In the genomic region with DNA sequence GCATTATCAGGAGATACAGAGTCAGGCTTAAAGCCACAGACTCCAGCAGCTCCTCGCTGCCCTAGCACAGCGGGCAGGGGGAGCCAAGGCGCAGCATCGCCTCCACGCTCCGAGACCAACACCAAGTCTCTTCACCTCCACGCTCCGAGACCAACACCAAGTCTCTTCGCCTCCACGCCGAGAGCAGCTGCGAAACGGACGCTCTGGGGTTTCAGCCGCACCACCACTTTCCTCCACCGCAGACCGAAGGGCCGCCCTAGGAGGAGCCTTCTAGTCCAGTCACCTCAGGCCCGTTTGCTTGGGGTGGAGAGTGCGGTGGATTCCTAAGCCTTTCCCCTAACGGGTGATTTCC, we compare ENCODE assay signal across 1 cellular context.
TF ChIP-seq lines count a peak whose summit lies in the region.

No MANE protein-coding gene starts in this region.

TF ChIP-seq in HepG2, 621 proteins besides CTCF, POLR2A, EP300 and RAD21 (continued from another document and continues in another):
- TF ChIP-seq, protein P1, sequence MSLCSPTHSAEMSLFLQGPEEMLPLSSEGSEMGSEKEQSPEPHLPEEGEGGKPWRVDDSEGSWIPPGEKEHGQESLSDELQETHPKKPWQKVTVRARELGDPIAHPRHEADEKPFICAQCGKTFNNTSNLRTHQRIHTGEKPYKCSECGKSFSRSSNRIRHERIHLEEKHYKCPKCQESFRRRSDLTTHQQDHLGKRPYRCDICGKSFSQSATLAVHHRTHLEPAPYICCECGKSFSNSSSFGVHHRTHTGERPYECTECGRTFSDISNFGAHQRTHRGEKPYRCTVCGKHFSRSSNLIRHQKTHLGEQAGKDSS (CRISPR knock-in tag; IDR thresholded peaks at IDR 0.05; ENCODE audit: borderline replicate concordance, low read depth): peak; percentile 19; the same call in 1 of the 2 replicates
- TF ChIP-seq ZKSCAN5 (CRISPR knock-in tag; IDR thresholded peaks at IDR 0.05) (peak; percentile 80), NFIC (IDR thresholded peaks at IDR 0.05; ENCODE audit: low read length) (no peak), MTA1 (CRISPR knock-in tag; IDR thresholded peaks at IDR 0.05; ENCODE audit: borderline replicate concordance) (0 out of 2 replicates have a peak, but pooled peaks have one; percentile 76), NR2C2 (CRISPR knock-in tag; IDR thresholded peaks at IDR 0.05; ENCODE audit: borderline replicate concordance) (0 out of 2 replicates have a peak, but pooled peaks have one; percentile 20), MAFK (conservative IDR thresholded peaks at IDR 0.05 in 1 of 2, IDR thresholded peaks at IDR 0.05 in 1 of 2; ENCODE audit: low read length in 2 of 2) (no peak), DNMT3B (CRISPR knock-in tag; conservative IDR thresholded peaks at IDR 0.05) (no peak), ZNF430 (CRISPR knock-in tag; IDR thresholded peaks at IDR 0.05) (no peak), ZNF552 (CRISPR knock-in tag; IDR thresholded peaks at IDR 0.05; ENCODE audit: borderline replicate concordance) (peak; percentile 16; the same call in 1 of the 2 replicates), ZNF350 (CRISPR knock-in tag; IDR thresholded peaks at IDR 0.05; ENCODE audit: borderline replicate concordance, low read depth) (0 out of 2 replicates have a peak, but pooled peaks have one; percentile 5), HMG20A (CRISPR knock-in tag; IDR thresholded peaks at IDR 0.05; ENCODE audit: borderline replicate concordance) (no peak), ZNF510 (CRISPR knock-in tag; IDR thresholded peaks at IDR 0.05; ENCODE audit: low read depth) (0 out of 2 replicates have a peak, but pooled peaks have one; percentile 27), PITX1 (CRISPR knock-in tag; IDR thresholded peaks at IDR 0.05) (no peak), ZNF34 (CRISPR knock-in tag; IDR thresholded peaks at IDR 0.05; ENCODE audit: borderline replicate concordance) (peak; percentile 90; the same call in 1 of the 2 replicates), ZNF383 (CRISPR knock-in tag; IDR thresholded peaks at IDR 0.05; ENCODE audit: borderline replicate concordance) (peak; percentile 66; the same call in 1 of the 2 replicates), ZNF747 (CRISPR knock-in tag; IDR thresholded peaks at IDR 0.05; ENCODE audit: borderline replicate concordance) (no peak), CEBPB (IDR thresholded peaks at IDR 0.05; ENCODE audit: borderline replicate concordance, low read depth, low read length) (no peak), SRF (IDR thresholded peaks at IDR 0.05; ENCODE audit: low read depth, low read length) (no peak), ZNF230 (CRISPR knock-in tag; IDR thresholded peaks at IDR 0.05) (peak; percentile 68; the same call in 1 of the 2 replicates), CCDC6 (CRISPR knock-in tag; IDR thresholded peaks at IDR 0.05) (0 out of 2 replicates have a peak, but pooled peaks have one; percentile 3), ZBTB1 (CRISPR knock-in tag; IDR thresholded peaks at IDR 0.05; ENCODE audit: borderline replicate concordance) (no peak), MEIS1 (CRISPR knock-in tag; IDR thresholded peaks at IDR 0.05; ENCODE audit: borderline replicate concordance) (0 out of 2 replicates have a peak, but pooled peaks have one; percentile 45), ZNF557 (CRISPR knock-in tag; IDR thresholded peaks at IDR 0.05) (no peak), ZNF678 (CRISPR knock-in tag; IDR thresholded peaks at IDR 0.05) (0 out of 2 replicates have a peak, but pooled peaks have one; percentile 60)
- TF ChIP-seq, protein P2, sequence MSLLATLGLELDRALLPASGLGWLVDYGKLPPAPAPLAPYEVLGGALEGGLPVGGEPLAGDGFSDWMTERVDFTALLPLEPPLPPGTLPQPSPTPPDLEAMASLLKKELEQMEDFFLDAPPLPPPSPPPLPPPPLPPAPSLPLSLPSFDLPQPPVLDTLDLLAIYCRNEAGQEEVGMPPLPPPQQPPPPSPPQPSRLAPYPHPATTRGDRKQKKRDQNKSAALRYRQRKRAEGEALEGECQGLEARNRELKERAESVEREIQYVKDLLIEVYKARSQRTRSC (CRISPR knock-in tag; IDR thresholded peaks at IDR 0.05; ENCODE audit: low read depth): 0 out of 2 replicates have a peak, but pooled peaks have one; percentile 52
- TF ChIP-seq, protein P3, sequence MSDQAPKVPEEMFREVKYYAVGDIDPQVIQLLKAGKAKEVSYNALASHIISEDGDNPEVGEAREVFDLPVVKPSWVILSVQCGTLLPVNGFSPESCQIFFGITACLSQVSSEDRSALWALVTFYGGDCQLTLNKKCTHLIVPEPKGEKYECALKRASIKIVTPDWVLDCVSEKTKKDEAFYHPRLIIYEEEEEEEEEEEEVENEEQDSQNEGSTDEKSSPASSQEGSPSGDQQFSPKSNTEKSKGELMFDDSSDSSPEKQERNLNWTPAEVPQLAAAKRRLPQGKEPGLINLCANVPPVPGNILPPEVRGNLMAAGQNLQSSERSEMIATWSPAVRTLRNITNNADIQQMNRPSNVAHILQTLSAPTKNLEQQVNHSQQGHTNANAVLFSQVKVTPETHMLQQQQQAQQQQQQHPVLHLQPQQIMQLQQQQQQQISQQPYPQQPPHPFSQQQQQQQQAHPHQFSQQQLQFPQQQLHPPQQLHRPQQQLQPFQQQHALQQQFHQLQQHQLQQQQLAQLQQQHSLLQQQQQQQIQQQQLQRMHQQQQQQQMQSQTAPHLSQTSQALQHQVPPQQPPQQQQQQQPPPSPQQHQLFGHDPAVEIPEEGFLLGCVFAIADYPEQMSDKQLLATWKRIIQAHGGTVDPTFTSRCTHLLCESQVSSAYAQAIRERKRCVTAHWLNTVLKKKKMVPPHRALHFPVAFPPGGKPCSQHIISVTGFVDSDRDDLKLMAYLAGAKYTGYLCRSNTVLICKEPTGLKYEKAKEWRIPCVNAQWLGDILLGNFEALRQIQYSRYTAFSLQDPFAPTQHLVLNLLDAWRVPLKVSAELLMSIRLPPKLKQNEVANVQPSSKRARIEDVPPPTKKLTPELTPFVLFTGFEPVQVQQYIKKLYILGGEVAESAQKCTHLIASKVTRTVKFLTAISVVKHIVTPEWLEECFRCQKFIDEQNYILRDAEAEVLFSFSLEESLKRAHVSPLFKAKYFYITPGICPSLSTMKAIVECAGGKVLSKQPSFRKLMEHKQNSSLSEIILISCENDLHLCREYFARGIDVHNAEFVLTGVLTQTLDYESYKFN (CRISPR knock-in tag; conservative IDR thresholded peaks at IDR 0.05): peak; percentile 30; the same call in 1 of the 2 replicates
- TF ChIP-seq, protein P4, sequence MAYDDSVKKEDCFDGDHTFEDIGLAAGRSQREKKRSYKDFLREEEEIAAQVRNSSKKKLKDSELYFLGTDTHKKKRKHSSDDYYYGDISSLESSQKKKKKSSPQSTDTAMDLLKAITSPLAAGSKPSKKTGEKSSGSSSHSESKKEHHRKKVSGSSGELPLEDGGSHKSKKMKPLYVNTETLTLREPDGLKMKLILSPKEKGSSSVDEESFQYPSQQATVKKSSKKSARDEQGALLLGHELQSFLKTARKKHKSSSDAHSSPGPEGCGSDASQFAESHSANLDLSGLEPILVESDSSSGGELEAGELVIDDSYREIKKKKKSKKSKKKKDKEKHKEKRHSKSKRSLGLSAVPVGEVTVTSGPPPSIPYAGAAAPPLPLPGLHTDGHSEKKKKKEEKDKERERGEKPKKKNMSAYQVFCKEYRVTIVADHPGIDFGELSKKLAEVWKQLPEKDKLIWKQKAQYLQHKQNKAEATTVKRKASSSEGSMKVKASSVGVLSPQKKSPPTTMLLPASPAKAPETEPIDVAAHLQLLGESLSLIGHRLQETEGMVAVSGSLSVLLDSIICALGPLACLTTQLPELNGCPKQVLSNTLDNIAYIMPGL (CRISPR knock-in tag; IDR thresholded peaks at IDR 0.05; ENCODE audit: borderline replicate concordance in 1 of 2, low read depth in 1 of 2): peak; percentile 15 to 67; a peak in 1 of 4 replicates
- TF ChIP-seq, protein P5, sequence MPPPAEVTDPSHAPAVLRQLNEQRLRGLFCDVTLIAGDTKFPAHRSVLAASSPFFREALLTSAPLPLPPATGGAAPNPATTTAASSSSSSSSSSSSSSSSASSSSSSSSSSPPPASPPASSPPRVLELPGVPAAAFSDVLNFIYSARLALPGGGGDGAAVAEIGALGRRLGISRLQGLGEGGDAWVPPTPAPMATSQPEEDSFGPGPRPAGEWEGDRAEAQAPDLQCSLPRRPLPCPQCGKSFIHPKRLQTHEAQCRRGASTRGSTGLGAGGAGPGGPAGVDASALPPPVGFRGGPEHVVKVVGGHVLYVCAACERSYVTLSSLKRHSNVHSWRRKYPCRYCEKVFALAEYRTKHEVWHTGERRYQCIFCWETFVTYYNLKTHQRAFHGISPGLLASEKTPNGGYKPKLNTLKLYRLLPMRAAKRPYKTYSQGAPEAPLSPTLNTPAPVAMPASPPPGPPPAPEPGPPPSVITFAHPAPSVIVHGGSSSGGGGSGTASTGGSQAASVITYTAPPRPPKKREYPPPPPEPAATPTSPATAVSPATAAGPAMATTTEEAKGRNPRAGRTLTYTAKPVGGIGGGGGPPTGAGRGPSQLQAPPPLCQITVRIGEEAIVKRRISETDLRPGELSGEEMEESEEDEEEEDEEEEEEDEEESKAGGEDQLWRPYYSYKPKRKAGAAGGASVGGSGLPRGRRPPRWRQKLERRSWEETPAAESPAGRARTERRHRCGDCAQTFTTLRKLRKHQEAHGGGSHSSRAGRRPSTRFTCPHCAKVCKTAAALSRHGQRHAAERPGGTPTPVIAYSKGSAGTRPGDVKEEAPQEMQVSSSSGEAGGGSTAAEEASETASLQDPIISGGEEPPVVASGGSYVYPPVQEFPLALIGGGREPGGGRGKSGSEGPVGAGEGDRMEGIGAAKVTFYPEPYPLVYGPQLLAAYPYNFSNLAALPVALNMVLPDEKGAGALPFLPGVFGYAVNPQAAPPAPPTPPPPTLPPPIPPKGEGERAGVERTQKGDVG (CRISPR knock-in tag; IDR thresholded peaks at IDR 0.05; ENCODE audit: borderline replicate concordance): no peak
- TF ChIP-seq, protein P6, sequence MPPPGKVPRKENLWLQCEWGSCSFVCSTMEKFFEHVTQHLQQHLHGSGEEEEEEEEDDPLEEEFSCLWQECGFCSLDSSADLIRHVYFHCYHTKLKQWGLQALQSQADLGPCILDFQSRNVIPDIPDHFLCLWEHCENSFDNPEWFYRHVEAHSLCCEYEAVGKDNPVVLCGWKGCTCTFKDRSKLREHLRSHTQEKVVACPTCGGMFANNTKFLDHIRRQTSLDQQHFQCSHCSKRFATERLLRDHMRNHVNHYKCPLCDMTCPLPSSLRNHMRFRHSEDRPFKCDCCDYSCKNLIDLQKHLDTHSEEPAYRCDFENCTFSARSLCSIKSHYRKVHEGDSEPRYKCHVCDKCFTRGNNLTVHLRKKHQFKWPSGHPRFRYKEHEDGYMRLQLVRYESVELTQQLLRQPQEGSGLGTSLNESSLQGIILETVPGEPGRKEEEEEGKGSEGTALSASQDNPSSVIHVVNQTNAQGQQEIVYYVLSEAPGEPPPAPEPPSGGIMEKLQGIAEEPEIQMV (CRISPR knock-in tag; IDR thresholded peaks at IDR 0.05; ENCODE audit: low read depth): 0 out of 2 replicates have a peak, but pooled peaks have one; percentile 37
- TF ChIP-seq, protein P7, sequence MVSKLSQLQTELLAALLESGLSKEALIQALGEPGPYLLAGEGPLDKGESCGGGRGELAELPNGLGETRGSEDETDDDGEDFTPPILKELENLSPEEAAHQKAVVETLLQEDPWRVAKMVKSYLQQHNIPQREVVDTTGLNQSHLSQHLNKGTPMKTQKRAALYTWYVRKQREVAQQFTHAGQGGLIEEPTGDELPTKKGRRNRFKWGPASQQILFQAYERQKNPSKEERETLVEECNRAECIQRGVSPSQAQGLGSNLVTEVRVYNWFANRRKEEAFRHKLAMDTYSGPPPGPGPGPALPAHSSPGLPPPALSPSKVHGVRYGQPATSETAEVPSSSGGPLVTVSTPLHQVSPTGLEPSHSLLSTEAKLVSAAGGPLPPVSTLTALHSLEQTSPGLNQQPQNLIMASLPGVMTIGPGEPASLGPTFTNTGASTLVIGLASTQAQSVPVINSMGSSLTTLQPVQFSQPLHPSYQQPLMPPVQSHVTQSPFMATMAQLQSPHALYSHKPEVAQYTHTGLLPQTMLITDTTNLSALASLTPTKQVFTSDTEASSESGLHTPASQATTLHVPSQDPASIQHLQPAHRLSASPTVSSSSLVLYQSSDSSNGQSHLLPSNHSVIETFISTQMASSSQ (IDR thresholded peaks at IDR 0.05; ENCODE audit: low read depth): no peak
- TF ChIP-seq, protein P7 (CRISPR knock-in tag; IDR thresholded peaks at IDR 0.05; ENCODE audit: borderline replicate concordance): 0 out of 2 replicates have a peak, but pooled peaks have one; percentile 47
- TF ChIP-seq, protein P8, sequence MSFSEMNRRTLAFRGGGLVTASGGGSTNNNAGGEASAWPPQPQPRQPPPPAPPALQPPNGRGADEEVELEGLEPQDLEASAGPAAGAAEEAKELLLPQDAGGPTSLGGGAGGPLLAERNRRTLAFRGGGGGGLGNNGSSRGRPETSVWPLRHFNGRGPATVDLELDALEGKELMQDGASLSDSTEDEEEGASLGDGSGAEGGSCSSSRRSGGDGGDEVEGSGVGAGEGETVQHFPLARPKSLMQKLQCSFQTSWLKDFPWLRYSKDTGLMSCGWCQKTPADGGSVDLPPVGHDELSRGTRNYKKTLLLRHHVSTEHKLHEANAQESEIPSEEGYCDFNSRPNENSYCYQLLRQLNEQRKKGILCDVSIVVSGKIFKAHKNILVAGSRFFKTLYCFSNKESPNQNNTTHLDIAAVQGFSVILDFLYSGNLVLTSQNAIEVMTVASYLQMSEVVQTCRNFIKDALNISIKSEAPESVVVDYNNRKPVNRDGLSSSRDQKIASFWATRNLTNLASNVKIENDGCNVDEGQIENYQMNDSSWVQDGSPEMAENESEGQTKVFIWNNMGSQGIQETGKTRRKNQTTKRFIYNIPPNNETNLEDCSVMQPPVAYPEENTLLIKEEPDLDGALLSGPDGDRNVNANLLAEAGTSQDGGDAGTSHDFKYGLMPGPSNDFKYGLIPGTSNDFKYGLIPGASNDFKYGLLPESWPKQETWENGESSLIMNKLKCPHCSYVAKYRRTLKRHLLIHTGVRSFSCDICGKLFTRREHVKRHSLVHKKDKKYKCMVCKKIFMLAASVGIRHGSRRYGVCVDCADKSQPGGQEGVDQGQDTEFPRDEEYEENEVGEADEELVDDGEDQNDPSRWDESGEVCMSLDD (CRISPR knock-in tag; IDR thresholded peaks at IDR 0.05; ENCODE audit: borderline replicate concordance): no peak
- TF ChIP-seq, protein P9, sequence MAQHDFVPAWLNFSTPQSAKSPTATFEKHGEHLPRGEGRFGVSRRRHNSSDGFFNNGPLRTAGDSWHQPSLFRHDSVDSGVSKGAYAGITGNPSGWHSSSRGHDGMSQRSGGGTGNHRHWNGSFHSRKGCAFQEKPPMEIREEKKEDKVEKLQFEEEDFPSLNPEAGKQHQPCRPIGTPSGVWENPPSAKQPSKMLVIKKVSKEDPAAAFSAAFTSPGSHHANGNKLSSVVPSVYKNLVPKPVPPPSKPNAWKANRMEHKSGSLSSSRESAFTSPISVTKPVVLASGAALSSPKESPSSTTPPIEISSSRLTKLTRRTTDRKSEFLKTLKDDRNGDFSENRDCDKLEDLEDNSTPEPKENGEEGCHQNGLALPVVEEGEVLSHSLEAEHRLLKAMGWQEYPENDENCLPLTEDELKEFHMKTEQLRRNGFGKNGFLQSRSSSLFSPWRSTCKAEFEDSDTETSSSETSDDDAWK (CRISPR knock-in tag; IDR thresholded peaks at IDR 0.05): no peak
